27 cellular contexts compared by ENCODE assay signal in the genomic region with DNA sequence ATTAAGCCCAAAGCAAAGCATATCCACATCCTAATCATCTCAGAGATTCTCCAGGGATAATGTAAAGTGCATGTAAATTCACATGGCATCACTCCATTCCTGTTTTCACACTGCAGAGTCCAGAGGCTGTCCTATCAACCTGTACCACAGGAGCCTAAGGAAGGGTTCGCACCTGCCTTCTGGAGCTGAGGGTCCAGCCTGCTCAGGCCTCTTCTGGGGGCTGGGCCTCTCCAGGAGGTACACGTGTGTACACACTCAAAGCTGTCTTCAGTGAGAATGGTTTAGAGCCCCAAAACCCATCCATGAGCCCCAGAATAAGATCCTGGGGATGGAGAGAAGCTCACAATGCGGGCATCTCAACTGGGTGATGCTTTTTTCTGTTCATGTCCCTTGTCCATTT.
"Had no signal": no experiment of that assay in that cellular context is flagged by ENCODE, and none has a peak within 500 bp of the region (broad histone marks: within the 10 kb centered on the region; RNA-seq: fewer than 3 reads in every experiment).

No MANE protein-coding gene starts in this region.

- H3K4me3 ChIP-seq: pancreas, psoas muscle, right lobe of liver, sigmoid colon, stomach, thoracic aorta, thyroid gland, tibial nerve, upper lobe of right lung, vagina had no signal

- H3K27me3 ChIP-seq: neutrophil, pancreas, right lobe of liver, sigmoid colon, stomach, thyroid gland, tibial nerve, upper lobe of right lung, vagina had no signal

- ATAC-seq: naive thymus-derived CD8-positive, alpha-beta T cell; natural killer cell treated with Interleukin-12 subunit alpha and Interleukin-12 subunit beta and Interleukin-15 and Interleukin-18, amount 100 ng/mL, for 72 hours; pancreas; psoas muscle; right cardiac atrium; right lobe of liver; stimulated activated effector memory CD8-positive, alpha-beta T cell treated with anti-CD3 and anti-CD28 coated beads, Interleukin-12 subunit alpha, Interleukin-12 subunit beta, amount 100 ng/mL, for 72 hours; stimulated activated naive B cell treated with anti-CD40 and anti-IgM and Interleukin-4, amounts not matched to agents 10 μg/mL and 1 μg/mL and 100 μg/mL, for 72 hours; upper lobe of right lung had no signal

- DNase-seq: naive thymus-derived CD8-positive, alpha-beta T cell; nephron progenitor cell; nucleus accumbens; pancreas; psoas muscle; right cardiac atrium; right lobe of liver; sigmoid colon; small intestine; stimulated activated CD4-positive, alpha-beta T cell treated with anti-CD3 and anti-CD28 coated beads, Interleukin-15, amount 100 ng/mL, for 24 hours; stimulated activated CD4-positive, alpha-beta T cell treated with anti-CD3 and anti-CD28 coated beads, Interleukin-2, amount 100 ng/mL, for 24 hours; stimulated activated CD4-positive, alpha-beta T cell treated with anti-CD3 and anti-CD28 coated beads, Interleukin-2, amount 100 ng/mL, for 48 hours; stimulated activated CD4-positive, alpha-beta T cell treated with anti-CD3 and anti-CD28 coated beads, Interleukin-4, amount 100 ng/mL, for 24 hours; stimulated activated naive B cell treated with anti-CD40 and anti-IgM and Interleukin-4, amounts not matched to agents 10 μg/mL and 1 μg/mL and 100 μg/mL, for 72 hours; stimulated activated naive CD4-positive, alpha-beta T cell treated with Interleukin-2 at 50 U/mL for 16 hours; stomach; thyroid gland; upper lobe of right lung had no signal

- H3K27me3 Mint-ChIP-seq: naive thymus-derived CD8-positive, alpha-beta T cell; natural killer cell treated with Interleukin-12 subunit alpha and Interleukin-12 subunit beta and Interleukin-15 and Interleukin-18, amount 100 ng/mL, for 72 hours; stimulated activated naive B cell treated with anti-CD40 and anti-IgM and Interleukin-4, amounts not matched to agents 10 μg/mL and 1 μg/mL and 100 μg/mL, for 72 hours; stimulated activated naive CD8-positive, alpha-beta T cell treated with anti-CD3 and anti-CD28 coated beads, Interleukin-15, Interleukin-2, amounts not matched to agents 100 ng/mL and 50 ng/mL, for 24 hours; type B pancreatic cell had no signal

- H3K27ac ChIP-seq: neutrophil, pancreas, psoas muscle, right lobe of liver, sigmoid colon, stomach, thoracic aorta, thyroid gland, tibial nerve, upper lobe of right lung, vagina had no signal

- H3K9me3 ChIP-seq: neutrophil, pancreas, psoas muscle, right lobe of liver, sigmoid colon, stomach, thoracic aorta, thyroid gland, tibial nerve, upper lobe of right lung, vagina had no signal

- H3K4me1 ChIP-seq: pancreas, psoas muscle, thyroid gland, tibial nerve, upper lobe of right lung, vagina had no signal

- H3K27ac Mint-ChIP-seq: natural killer cell treated with Interleukin-12 subunit alpha and Interleukin-12 subunit beta and Interleukin-15 and Interleukin-18, amount 100 ng/mL, for 72 hours; nephron progenitor cell; stimulated activated effector memory CD8-positive, alpha-beta T cell treated with anti-CD3 and anti-CD28 coated beads, Interleukin-12 subunit alpha, Interleukin-12 subunit beta, amount 100 ng/mL, for 72 hours; stimulated activated naive B cell treated with anti-CD40 and anti-IgM and Interleukin-4, amounts not matched to agents 10 μg/mL and 1 μg/mL and 100 μg/mL, for 72 hours; stimulated activated naive CD8-positive, alpha-beta T cell treated with anti-CD3 and anti-CD28 coated beads, Interleukin-15, Interleukin-2, amounts not matched to agents 100 ng/mL and 50 ng/mL, for 24 hours; type B pancreatic cell had no signal

- H3K4me1 Mint-ChIP-seq: nephron progenitor cell, neural crest cell had no signal

- H3K9me3 Mint-ChIP-seq: naive thymus-derived CD8-positive, alpha-beta T cell; natural killer cell treated with Interleukin-12 subunit alpha and Interleukin-12 subunit beta and Interleukin-15 and Interleukin-18, amount 100 ng/mL, for 72 hours; nephron progenitor cell; neural crest cell; stimulated activated effector memory CD8-positive, alpha-beta T cell treated with anti-CD3 and anti-CD28 coated beads, Interleukin-12 subunit alpha, Interleukin-12 subunit beta, amount 100 ng/mL, for 72 hours; stimulated activated naive B cell treated with anti-CD40 and anti-IgM and Interleukin-4, amounts not matched to agents 10 μg/mL and 1 μg/mL and 100 μg/mL, for 72 hours; stimulated activated naive CD8-positive, alpha-beta T cell treated with anti-CD3 and anti-CD28 coated beads, Interleukin-15, Interleukin-2, amounts not matched to agents 100 ng/mL and 50 ng/mL, for 24 hours; type B pancreatic cell had no signal

- H3K4me3 Mint-ChIP-seq: naive thymus-derived CD8-positive, alpha-beta T cell; natural killer cell treated with Interleukin-12 subunit alpha and Interleukin-12 subunit beta and Interleukin-15 and Interleukin-18, amount 100 ng/mL, for 72 hours; nephron progenitor cell; neural crest cell; stimulated activated effector memory CD8-positive, alpha-beta T cell treated with anti-CD3 and anti-CD28 coated beads, Interleukin-12 subunit alpha, Interleukin-12 subunit beta, amount 100 ng/mL, for 72 hours; stimulated activated naive B cell treated with anti-CD40 and anti-IgM and Interleukin-4, amounts not matched to agents 10 μg/mL and 1 μg/mL and 100 μg/mL, for 72 hours; stimulated activated naive CD8-positive, alpha-beta T cell treated with anti-CD3 and anti-CD28 coated beads, Interleukin-15, Interleukin-2, amounts not matched to agents 100 ng/mL and 50 ng/mL, for 24 hours; type B pancreatic cell had no signal
